Comparison of ENCODE assay signal across 8 cellular contexts in the genomic region with DNA sequence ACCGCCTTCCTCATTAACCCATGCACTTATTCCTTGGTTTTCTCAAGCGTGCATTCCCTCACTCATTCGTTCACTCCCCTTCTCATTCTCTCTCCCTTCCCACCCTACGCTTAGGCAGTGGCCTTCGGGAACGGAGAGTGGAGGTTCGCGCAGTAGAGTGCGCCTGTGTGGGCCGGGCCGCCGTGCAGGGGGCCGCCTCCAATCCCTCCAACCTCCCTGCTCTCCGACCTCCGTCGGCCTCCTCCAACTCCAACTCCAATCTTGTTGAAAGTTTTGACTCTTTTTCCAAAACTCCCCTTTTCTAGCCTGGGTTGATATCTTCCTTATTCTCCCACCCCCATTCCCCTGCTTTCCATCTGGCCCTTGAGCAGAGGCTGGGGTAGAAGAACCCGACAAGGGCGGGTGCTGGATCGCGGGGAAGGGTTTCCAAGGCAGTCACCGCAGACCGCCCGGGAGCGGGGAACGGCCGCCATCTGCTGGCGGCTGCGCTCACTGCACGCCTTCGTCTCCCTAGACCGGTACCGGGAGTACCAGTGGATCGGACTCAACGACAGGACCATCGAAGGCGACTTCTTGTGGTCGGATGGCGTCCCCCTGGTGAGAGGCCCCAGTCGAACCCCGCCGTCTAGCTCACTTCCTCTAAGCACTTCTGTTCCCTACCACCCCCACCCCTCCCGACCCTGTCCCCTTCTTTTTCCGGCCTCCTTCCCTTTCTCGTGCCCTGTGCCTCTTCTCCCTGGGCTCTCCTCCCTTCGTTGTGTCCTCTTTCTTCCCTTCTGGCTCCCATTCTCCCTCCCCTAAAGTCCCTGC.
DNase-seq lines count a peak whose midpoint lies in the region; ATAC-seq and TF ChIP-seq lines count a peak whose summit lies in the region.

No MANE protein-coding gene starts in this region.

- CTCF ChIA-PET in AG04449 (lab: Yijun Ruan, JAX), result interaction anchor here (0.6 to 13.1 kb wide), 35 partner anchors 9 to 272 kb away, joined by 3 to 506 read pairs (median 5); partner anchors contain the start of genes BCAN, CRABP2, HAPLN2 and IQGAP3

- no peak for ATAC-seq in GM19023 (IDR thresholded peaks at IDR 0.05; ENCODE audit: unreplicated experiment)

- POLR2A ChIA-PET in AG04449 (lab: Yijun Ruan, JAX), result interaction anchor here (0.6 kb wide), 1 partner anchor 43 kb away, joined by 3 read pairs; no protein-coding TSS in a partner anchor

- TF ChIP-seq CTCF in AG04449 (IDR thresholded peaks at IDR 0.05; ENCODE audit: insufficient read depth, low read length, missing control alignments) (peak; percentile 98), GM20000 (IDR thresholded peaks at IDR 0.05; ENCODE audit: extremely low read depth, missing control alignments) (peak; percentile 97)

- H3K4me3 ChIP-seq in AG04449 (ENCODE audit: low read depth, low read length), result peak overlapping the region; percentile 20

- no peak for DNase-seq in AG04449 (ENCODE audit: low read depth, low spot score)
- DNase-seq in GM20000 (ENCODE audit: low spot score), result peak; percentile 82
- peak; percentile 67 for DNase-seq in NCI-H748 (lab: John Stamatoyannopoulos, UW; ENCODE audit: unreplicated experiment)
- DNase-seq in activated CD8-positive, alpha-beta memory T cell treated with anti-CD3 and anti-CD28 coated beads, Interleukin-2, amount 50 U/mL, for 1 hour (ENCODE audit: extremely low read depth), result peak; percentile 29
- peak; percentile 81 for DNase-seq in epidermal melanocyte (ENCODE audit: insufficient read length, low spot score)
- peak; percentile 74 for DNase-seq in middle frontal gyrus (ENCODE audit: extremely low spot score, low spot score)
- DNase-seq in stimulated activated CD8-positive, alpha-beta memory T cell treated with anti-CD3 and anti-CD28 coated beads, Interleukin-15, amount 100 ng/mL, for 48 hours (ENCODE audit: low read depth in 2 of 2), result peak; percentile 54 to 56
